Comparison of ENCODE assay signal across 10 cellular contexts in the genomic region with DNA sequence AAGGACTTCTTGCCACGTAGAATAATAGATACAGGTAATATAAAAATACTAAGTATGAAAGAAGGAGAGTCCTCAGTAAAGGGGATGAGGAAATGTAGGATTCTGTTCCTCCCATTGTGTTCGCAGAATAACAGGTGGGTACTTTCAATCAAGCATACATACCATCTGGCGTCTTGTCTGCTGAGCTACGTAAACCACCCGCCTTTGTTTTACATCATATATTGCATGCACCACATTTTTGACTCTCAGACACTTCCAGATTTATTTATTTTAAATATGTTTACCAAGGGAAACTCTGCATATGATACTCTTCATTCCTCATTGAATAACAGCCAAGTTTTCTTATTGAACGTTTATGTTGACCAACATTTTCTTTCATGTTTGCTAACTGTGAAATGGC.
"Had no signal": no experiment of that assay in that cellular context is flagged by ENCODE, and none has a peak within 500 bp of the region (broad histone marks: within the 10 kb centered on the region; RNA-seq: fewer than 3 reads in every experiment).

No MANE protein-coding gene starts in this region.

- H3K4me3 ChIP-seq: breast epithelium, dorsolateral prefrontal cortex, suprapubic skin had no signal

- H3K27ac ChIP-seq: breast epithelium, dorsolateral prefrontal cortex, suprapubic skin had no signal

- H3K36me3 ChIP-seq: breast epithelium, suprapubic skin had no signal

- DNase-seq: activated CD4-positive, alpha-beta T cell treated with anti-CD3 and anti-CD28 coated beads for 1 hour; activated CD4-positive, alpha-beta T cell treated with anti-CD3 and anti-CD28 coated beads, Interleukin-2, amount 50 U/mL, for 48 hours; activated T-cell treated with anti-CD3 and anti-CD28 coated beads, Interleukin-2, amount 50 U/mL, for 48 hours; aorta; dorsolateral prefrontal cortex; stimulated activated CD4-positive, alpha-beta T cell treated with anti-CD3 and anti-CD28 coated beads, Interleukin-2, amount 100 ng/mL, for 48 hours; stimulated activated naive CD4-positive, alpha-beta T cell treated with Interleukin-2 at 50 U/mL for 16 hours had no signal

- FAIRE-seq: endometrium had no signal

- H3K9me3 ChIP-seq: breast epithelium, suprapubic skin had no signal

- H3K4me1 ChIP-seq: breast epithelium, suprapubic skin had no signal

- H3K27me3 ChIP-seq: breast epithelium, dorsolateral prefrontal cortex, suprapubic skin had no signal
